9 cellular contexts compared by ENCODE assay signal in the genomic region with DNA sequence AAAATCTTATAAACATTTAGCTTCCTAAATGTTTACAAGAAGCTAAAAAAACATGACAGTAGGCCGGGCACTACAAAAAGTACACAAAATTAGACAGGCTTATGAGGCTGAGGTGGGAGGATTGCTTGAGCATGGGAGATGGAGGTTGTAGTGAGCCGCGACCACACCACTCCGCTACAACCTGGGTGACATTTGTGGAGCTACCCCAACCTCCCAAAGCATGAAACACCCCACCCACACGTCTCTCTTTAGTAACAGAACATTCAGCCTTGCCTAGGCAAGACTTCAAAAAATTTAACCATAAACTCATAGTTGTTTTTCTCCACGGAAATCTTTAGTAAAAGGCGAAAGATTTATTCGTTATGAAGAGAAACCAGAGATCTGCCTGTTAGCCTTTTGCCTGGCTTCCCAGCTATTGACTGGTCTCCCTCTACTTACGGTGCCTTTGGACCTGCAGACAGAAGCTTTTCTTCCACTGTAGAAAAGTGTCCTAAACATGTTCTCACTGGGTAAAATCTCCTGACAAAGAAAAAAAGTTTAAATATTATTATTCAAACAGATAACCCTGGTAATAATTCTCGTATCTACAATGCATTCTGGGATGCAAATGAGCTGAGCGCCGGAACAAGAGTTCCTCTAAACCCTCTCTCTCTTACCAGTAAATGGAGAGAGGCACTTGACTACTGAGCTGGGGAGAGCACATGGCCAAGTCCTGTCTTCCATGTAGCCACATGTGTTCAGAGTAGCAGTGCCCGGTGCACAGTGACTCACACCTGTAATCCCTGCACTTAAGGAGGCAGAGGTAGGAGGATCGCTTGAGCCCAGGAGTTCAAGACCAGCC. TPM values are rescaled to one million over a fixed set of nuclear protein-coding genes. Genes with fewer than 3 reads are reported as not detected.
DNase-seq lines count a peak whose midpoint lies in the region; ATAC-seq, FAIRE-seq and TF ChIP-seq lines count a peak whose summit lies in the region.
"Had no signal": no experiment of that assay in that cellular context is flagged by ENCODE, and none has a peak within 500 bp of the region (broad histone marks: within the 10 kb centered on the region; RNA-seq: fewer than 3 reads in every experiment).

No MANE protein-coding gene starts in this region.

- H3K4me3 ChIP-seq in left ventricle myocardium inferior (no peak overlapping the region), small intestine (ENCODE audit: low read depth in 1 of 2, low read length in 2 of 2) (no peak overlapping the region)

- TF ChIP-seq CTCF in RWPE1 (conservative IDR thresholded peaks at IDR 0.05; ENCODE audit: low read depth) (no peak), left ventricle myocardium inferior (IDR thresholded peaks at IDR 0.05; ENCODE audit: borderline replicate concordance) (no peak), endothelial cell (IDR thresholded peaks at IDR 0.05; ENCODE audit: unreplicated experiment) (no peak)

- no peak for FAIRE-seq in small intestine (lab: Jason Lieb, UNC)

- 24 to 34% (median 33%) methylated on average over 14 of the region's 14 CpGs for WGBS in small intestine, 3 donors

- ATAC-seq in GM21737 (IDR thresholded peaks at IDR 0.05; ENCODE audit: unreplicated experiment), result peak; percentile 63

- H3K27ac ChIP-seq in RWPE1 (peak overlapping the region; percentile 79), left ventricle myocardium inferior (replicated peaks) (peak overlapping the region; percentile 9), small intestine (ENCODE audit: low read depth in 1 of 2, low read length in 1 of 2) (peak overlapping the region in 1 of 2 donors; percentile 77)

- DNase-seq in G401 (ENCODE audit: low spot score), result peak; percentile 77
- DNase-seq in RWPE1 (ENCODE audit: low spot score), result peak; percentile 95
- peak in 3 of 4 experiments; percentile 33 to 54 (median 50) for DNase-seq in activated naive CD4-positive, alpha-beta T cell (lab: John Stamatoyannopoulos, UW)
- DNase-seq in left ventricle myocardium inferior, result peak; percentile 23
- peak; percentile 75 for DNase-seq in small intestine
- no peak for DNase-seq in endothelial cell (ENCODE audit: low spot score)

- intact Hi-C loops in left ventricle myocardium inferior (cut with micrococcal nuclease), result no loop called here

- H3K4me1 ChIP-seq in left ventricle myocardium inferior, result no peaks in the 10 kb centered on the region
- H3K4me1 ChIP-seq in small intestine (ENCODE audit: control insufficient read depth in 2 of 2, insufficient read depth in 1 of 2, low read depth in 1 of 2, low read length in 1 of 2), result no peaks in the 10 kb centered on the region

- H3K4me3 Mint-ChIP-seq in IgD-negative memory B cell (peak overlapping the region; percentile 35 to 93 (median 61)), endothelial cell (ENCODE audit: unreplicated experiment) (no peak overlapping the region)

- CTCF ChIA-PET in RWPE1 (lab: Yijun Ruan, JAX), result interaction anchor here (0.6 to 1.6 kb wide), 3 partner anchors 9 to 25 kb away, joined by 3 to 7 read pairs (median 3); a partner anchor contains a TSS

- no peaks in the 10 kb centered on the region for H3K36me3 Mint-ChIP-seq in IgD-negative memory B cell
- H3K36me3 Mint-ChIP-seq in endothelial cell (ENCODE audit: low read depth, unreplicated experiment), result no peaks in the 10 kb centered on the region

- POLR2A ChIA-PET in RWPE1 (lab: Yijun Ruan, JAX; ENCODE audit: low non-redundant PET), result interaction anchor here (0.6 to 1.6 kb wide), 2 partner anchors 9 to 15 kb away, joined by 3 to 8 read pairs; a partner anchor contains a TSS

- H3K27ac Mint-ChIP-seq in IgD-negative memory B cell (peak overlapping the region; percentile 82 to 99 (median 99)), endothelial cell (ENCODE audit: unreplicated experiment) (no peak overlapping the region)

- H3K9me3 Mint-ChIP-seq in IgD-negative memory B cell (no peaks in the 10 kb centered on the region), endothelial cell (ENCODE audit: unreplicated experiment) (no peaks in the 10 kb centered on the region)

- H3K27me3 Mint-ChIP-seq in IgD-negative memory B cell, result no peaks in the 10 kb centered on the region
- H3K27me3 Mint-ChIP-seq in endothelial cell (ENCODE audit: unreplicated experiment), result peaks cover 8% of the 10 kb centered on the region

- H3K4me1 Mint-ChIP-seq in IgD-negative memory B cell, result peaks cover 24 to 45% (median 30%) of the 10 kb centered on the region in 3 donors
- peaks cover 14% of the 10 kb centered on the region for H3K4me1 Mint-ChIP-seq in endothelial cell (ENCODE audit: unreplicated experiment)

- H3K27me3 ChIP-seq in left ventricle myocardium inferior (ENCODE audit: low read depth) (peaks cover 20% of the 10 kb centered on the region), small intestine (ENCODE audit: control insufficient read depth in 2 of 2, insufficient read depth in 2 of 2, low read length in 2 of 2) (no peaks in the 10 kb centered on the region)

- H3K36me3 ChIP-seq in left ventricle myocardium inferior (no peaks in the 10 kb centered on the region), small intestine (ENCODE audit: control insufficient read depth in 2 of 2, insufficient read depth in 2 of 2, low read length in 2 of 2) (no peaks in the 10 kb centered on the region)

- in situ Hi-C loops in G401 (cut with HindIII; ENCODE audit: low sequenced_read_pairs), result no loop called here

- no peaks in the 10 kb centered on the region for H3K9me3 ChIP-seq in left ventricle myocardium inferior (replicated peaks)
- H3K9me3 ChIP-seq in small intestine (ENCODE audit: control insufficient read depth, low read depth), result no peaks in the 10 kb centered on the region

RNA-seq across cellular contexts. Expression of a gene that starts 9.2 kb away (rescaled TPM):
- not detected in 2 replicates for total RNA-seq in G401 (2014; rRNA removed; shearing (Covaris generic))
- not detected for polyA plus RNA-seq in IgD-negative memory B cell
- total RNA-seq in left ventricle myocardium inferior, result not detected
- polyA plus RNA-seq in small intestine, result not detected
- not detected for total RNA-seq in endothelial cell (ENCODE audit: unreplicated experiment)
- polyA plus RNA-seq: neural cell had no signal

RNA-seq across cellular contexts. Expression of a gene that starts 17.9 kb away (rescaled TPM):
- 74.3 and 85.9 TPM in 2 replicates for total RNA-seq in G401 (2014; rRNA removed; shearing (Covaris generic))
- polyA plus RNA-seq in IgD-negative memory B cell, result 0.39 TPM
- 1.6 TPM for total RNA-seq in left ventricle myocardium inferior
- polyA plus RNA-seq in small intestine, result 10 to 100 TPM in 1 of 3 donors, 1 to 10 TPM in 2; 1.1 to 17.7 (median 1.3) TPM
- 12.9 TPM for total RNA-seq in endothelial cell (ENCODE audit: unreplicated experiment)

RNA-seq across cellular contexts. Expression of a gene that starts 47.2 kb away (rescaled TPM):
- 2.2 TPM in 1 of 2 replicates, not detected in the other for total RNA-seq in G401 (2014; rRNA removed; shearing (Covaris generic))
- polyA plus RNA-seq in IgD-negative memory B cell (5.6 TPM), small intestine (1 to 10 TPM; 2.7 to 6.5 (median 4.2) TPM)
- total RNA-seq in left ventricle myocardium inferior (1.1 TPM), endothelial cell (ENCODE audit: unreplicated experiment) (4.1 TPM)

RNA-seq across cellular contexts. Expression of a gene that starts 47.5 kb away (rescaled TPM):
- 17.7 and 23.1 TPM in 2 replicates for total RNA-seq in G401 (2014; rRNA removed; shearing (Covaris generic))
- polyA plus RNA-seq in IgD-negative memory B cell, result 11.5 TPM
- total RNA-seq in left ventricle myocardium inferior, result 11.5 TPM
- polyA plus RNA-seq in small intestine, result 10 to 100 TPM; 20.1 to 27.2 (median 25.4) TPM
- 15.6 TPM for total RNA-seq in endothelial cell (ENCODE audit: unreplicated experiment)

RNA-seq across cellular contexts. Expression of a gene that starts 53.6 kb away (rescaled TPM):
- 3,222 and 3,561 TPM in 2 replicates for total RNA-seq in G401 (2014; rRNA removed; shearing (Covaris generic))
- polyA plus RNA-seq in IgD-negative memory B cell, result 1,590 TPM
- total RNA-seq in left ventricle myocardium inferior, result 717 TPM
- polyA plus RNA-seq in small intestine, result 1,000 to 10,000 TPM; 1,153 to 3,026 (median 2,124) TPM
- 1,789 TPM for total RNA-seq in endothelial cell (ENCODE audit: unreplicated experiment)
